Comparison of ENCODE assay signal across 18 cellular contexts in the genomic region with DNA sequence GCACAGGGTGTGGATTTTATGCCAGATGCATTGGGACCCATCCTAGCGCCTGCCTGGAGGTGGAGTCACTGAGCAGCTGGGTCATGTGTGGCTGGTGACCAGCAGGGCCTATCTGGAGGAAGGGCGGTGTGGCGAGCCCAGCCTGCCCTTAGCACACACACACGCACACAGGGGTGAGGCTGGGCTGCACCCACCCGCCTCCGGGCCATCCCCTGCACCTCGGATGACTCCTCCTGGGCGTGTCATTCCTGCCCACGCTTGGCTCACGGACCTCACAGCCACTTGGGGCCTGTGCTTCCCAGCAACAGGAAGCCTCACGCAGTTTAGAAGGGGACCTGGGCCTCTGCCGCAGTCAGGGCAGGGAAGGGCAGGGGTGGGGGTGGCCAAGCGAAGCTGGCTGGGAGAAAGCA. TPM values are rescaled to one million over a fixed set of nuclear protein-coding genes. Genes with fewer than 3 reads are reported as not detected.
DNase-seq lines count a peak whose midpoint lies in the region; ATAC-seq, FAIRE-seq and TF ChIP-seq lines count a peak whose summit lies in the region.
"Had no signal": no experiment of that assay in that cellular context is flagged by ENCODE, and none has a peak within 500 bp of the region (broad histone marks: within the 10 kb centered on the region; RNA-seq: fewer than 3 reads in every experiment).

No MANE protein-coding gene starts in this region.

- DNase-seq in HepG2 (ENCODE audit: low spot score) (no peak), right lobe of liver (no peak), heart right ventricle (peak; percentile 46 to 53), neuronal stem cell (ENCODE audit: low spot score) (no peak), NCI-H146 (lab: John Stamatoyannopoulos, UW) (no peak), GM19239 (ENCODE audit: insufficient read length, low spot score) (no peak), coronary artery (ENCODE audit: low spot score) (no peak)
- DNase-seq: ACHN; CD4-positive, alpha-beta memory T cell; cortex of kidney; HFFc6; IMR-90; NCI-H1092 treated with DMSO at 0.1 percent for 48 hours; nucleus accumbens; stimulated activated CD4-positive, alpha-beta T cell treated with anti-CD3 and anti-CD28 coated beads, Interleukin-12 subunit alpha, Interleukin-12 subunit beta, amount 100 ng/mL, for 4 hours had no signal

- H3K4me1 ChIP-seq in HepG2 (ENCODE audit: insufficient read depth, low read length) (no peaks in the 10 kb centered on the region; the same call in 1 of the 2 replicates), right lobe of liver (no peaks in the 10 kb centered on the region), heart right ventricle (peaks cover 0 to 17% (median 0%) of the 10 kb centered on the region in 9 donors), neuronal stem cell (ENCODE audit: control insufficient read depth in 2 of 2, insufficient read depth in 1 of 2, low read depth in 1 of 2, low read length in 2 of 2) (peaks cover 0 to 4% of the 10 kb centered on the region in 2 donors)

- no peak for TF ChIP-seq RAD21 in HepG2 (CRISPR knock-in tag; IDR thresholded peaks at IDR 0.05)

- 0% methylated on average over 1 of the region's 13 CpGs for WGBS in HepG2 (ENCODE audit: low lambda C conversion rate)
- WGBS in right lobe of liver (ENCODE audit: insufficient coverage, low coverage, low lambda C conversion rate, missing lambda C conversion rate) = 0% methylated on average over 1 of the region's 13 CpGs
- 39 to 44% methylated on average over 13 of the region's 13 CpGs for WGBS in heart right ventricle, 2 donors
- WGBS in neuronal stem cell (ENCODE audit: extremely low coverage in 2 of 2, insufficient read length in 2 of 2, insufficient replicate concordance in 1 of 2), 2 donors = no CpG with 5 or more reads among the region's 13 CpGs

- in situ Hi-C loops in HepG2 (cut with HindIII; ENCODE audit: extremely low pct_ligation_motif_present, low pct_unique_long_range_greater_than_20kb) = no loop called here

- TF ChIP-seq CTCF in HepG2 (CRISPR knock-in tag; IDR thresholded peaks at IDR 0.05) (no peak), right lobe of liver (IDR thresholded peaks at IDR 0.05) (no peak), heart right ventricle (IDR thresholded peaks at IDR 0.05) (no peak), coronary artery (IDR thresholded peaks at IDR 0.05) (no peak)

- TF ChIP-seq POLR2A in HepG2 (IDR thresholded peaks at IDR 0.05; ENCODE audit: insufficient read depth in 1 of 2, low read depth in 2 of 2, low read length in 2 of 2) = no peak
- no peak for TF ChIP-seq POLR2A in right lobe of liver (IDR thresholded peaks at IDR 0.05)

- ATAC-seq in HepG2 = peak; percentile 30; the same call in 2 of the 3 replicates
- ATAC-seq in right lobe of liver = no peak
- peak; percentile 32 to 84 (median 55) for ATAC-seq in heart right ventricle
- no peak for ATAC-seq in GM21515 (IDR thresholded peaks at IDR 0.05; ENCODE audit: unreplicated experiment)
- ATAC-seq: activated T-helper 17 cell treated with anti-CD3 and anti-CD28 coated beads, Interleukin-2, amount 50 U/mL, for 72 hours had no signal

- no peak overlapping the region for H3K4ac ChIP-seq in neuronal stem cell (ENCODE audit: low read length)

- H3K4me2 ChIP-seq in HepG2 (ENCODE audit: low read depth, low read length) (no peak overlapping the region), neuronal stem cell (ENCODE audit: insufficient read depth, low read length, poor library complexity, severe bottlenecking) (no peak overlapping the region)

- no peak overlapping the region for H2BK120ac ChIP-seq in neuronal stem cell (ENCODE audit: low read depth, low read length)

- peak overlapping the region; percentile 53 for H3K18ac ChIP-seq in neuronal stem cell (ENCODE audit: low read length)

- H3K27ac ChIP-seq in HepG2 (ENCODE audit: extremely low read length, insufficient read depth, low read length) (no peak overlapping the region), right lobe of liver (no peak overlapping the region), heart right ventricle (peak overlapping the region in 2 of 10 donors; percentile 21 to 47), neuronal stem cell (replicated peaks; ENCODE audit: low read length) (no peak overlapping the region), coronary artery (peak overlapping the region in 1 of 2 donors; percentile 16)

- no peak for FAIRE-seq in HepG2 (lab: Jason Lieb, UNC)
- no peak for FAIRE-seq in GM19239 (lab: Jason Lieb, UNC)
- FAIRE-seq: GM12892 had no signal

- H3K23ac ChIP-seq in neuronal stem cell (ENCODE audit: low read depth, low read length, poor library complexity) = no peak overlapping the region

- POLR2A ChIA-PET in HepG2 (lab: Yijun Ruan, JAX) = no interaction called here

- peak overlapping the region; percentile 67 for H2AK5ac ChIP-seq in neuronal stem cell (ENCODE audit: low read depth, low read length)

- H4K91ac ChIP-seq in neuronal stem cell (ENCODE audit: low read depth, low read length, poor library complexity) = no peak overlapping the region

- TF ChIP-seq EP300 in HepG2 (IDR thresholded peaks at IDR 0.05; ENCODE audit: low read depth in 2 of 2, low read length in 2 of 2) = no peak
- TF ChIP-seq EP300 in HepG2 (CRISPR knock-in tag; IDR thresholded peaks at IDR 0.05; ENCODE audit: borderline replicate concordance) = no peak

- CTCF ChIA-PET in HepG2 (lab: Yijun Ruan, JAX; ENCODE audit: low intra/inter-chr PET ratio, low total read pairs) = no interaction called here

- H3K79me1 ChIP-seq in neuronal stem cell (ENCODE audit: low read depth, low read length) = no peaks in the 10 kb centered on the region

- no peak overlapping the region for H2BK12ac ChIP-seq in neuronal stem cell (ENCODE audit: low read length)

- no peak overlapping the region for H3K4me3 ChIP-seq in HepG2 (replicated peaks in 1 of 3; ENCODE audit: insufficient read depth in 1 of 3, low read depth in 2 of 3, low read length in 3 of 3)
- no peak overlapping the region for H3K4me3 ChIP-seq in right lobe of liver
- no peak overlapping the region for H3K4me3 ChIP-seq in heart right ventricle
- no peak overlapping the region for H3K4me3 ChIP-seq in neuronal stem cell (ENCODE audit: low read length in 2 of 2)
- H3K4me3 ChIP-seq in coronary artery = no peak overlapping the region

- H3K79me2 ChIP-seq in HepG2 (ENCODE audit: insufficient read depth, low read length) = no peaks in the 10 kb centered on the region

- intact Hi-C loops in HepG2 (cut with micrococcal nuclease; ENCODE audit: unreplicated experiment) (no loop called here), right lobe of liver (cut with DNase I) (no loop called here), heart right ventricle (cut with DNase I) (no loop called here)

- H3K36me3 ChIP-seq in HepG2 (replicated peaks in 1 of 2; ENCODE audit: control insufficient read depth in 1 of 2, insufficient read depth in 2 of 2, low read length in 2 of 2) (no peaks in the 10 kb centered on the region), right lobe of liver (no peaks in the 10 kb centered on the region), heart right ventricle (no peaks in the 10 kb centered on the region), neuronal stem cell (replicated peaks in 1 of 2; ENCODE audit: control insufficient read depth in 2 of 2, insufficient read depth in 2 of 2, low read length in 2 of 2) (no peaks in the 10 kb centered on the region)

- H3K9ac ChIP-seq in HepG2 (ENCODE audit: insufficient read depth, low read depth, low read length) (no peak overlapping the region), neuronal stem cell (ENCODE audit: low read depth, low read length, poor library complexity) (peak overlapping the region; percentile 44)

- H4K8ac ChIP-seq in neuronal stem cell (ENCODE audit: low read depth, low read length) = no peak overlapping the region

- H2BK15ac ChIP-seq in neuronal stem cell (ENCODE audit: low read length) = no peak overlapping the region

- H3K14ac ChIP-seq in neuronal stem cell (ENCODE audit: low read length) = no peak overlapping the region

- no peak overlapping the region for H2BK5ac ChIP-seq in neuronal stem cell (ENCODE audit: low read length)

- no TSS peak for BruUV-seq in HepG2 (replicated peaks; lab: Mats Ljungman, UMichigan)

- H2AFZ ChIP-seq in HepG2 (ENCODE audit: low read length) (no peak overlapping the region), neuronal stem cell (ENCODE audit: low read length) (no peak overlapping the region)

- no peaks in the 10 kb centered on the region for H4K20me1 ChIP-seq in HepG2 (ENCODE audit: insufficient read depth, low read length)

- H3K27me3 ChIP-seq in HepG2 (ENCODE audit: control insufficient read depth in 1 of 2, insufficient read depth in 2 of 2, low read length in 2 of 2) = peaks cover 3 to 39% of the 10 kb centered on the region in 2 experiments
- no peaks in the 10 kb centered on the region for H3K27me3 ChIP-seq in right lobe of liver
- peaks cover 0 to 8% (median 2%) of the 10 kb centered on the region in 7 donors for H3K27me3 ChIP-seq in heart right ventricle
- H3K27me3 ChIP-seq in neuronal stem cell (ENCODE audit: control insufficient read depth in 3 of 3, insufficient read depth in 3 of 3, low read depth in 1 of 3, low read length in 3 of 3) = peaks cover 0 to 2% (median 0%) of the 10 kb centered on the region in 3 experiments

- peaks cover 6% of the 10 kb centered on the region; the same call in 1 of the 2 replicates for H3K9me3 ChIP-seq in HepG2 (ENCODE audit: low read length)
- no peaks in the 10 kb centered on the region for H3K9me3 ChIP-seq in right lobe of liver
- H3K9me3 ChIP-seq in heart right ventricle = peaks cover 0 to 10% (median 0%) of the 10 kb centered on the region in 11 donors
- peaks cover 0 to 2% of the 10 kb centered on the region in 2 donors for H3K9me3 ChIP-seq in neuronal stem cell (replicated peaks in 1 of 2; ENCODE audit: control insufficient read depth in 2 of 2, insufficient read depth in 1 of 2, low read depth in 1 of 2, low read length in 2 of 2)

RNA-seq across cellular contexts. Expression of a gene that starts 36.2 kb away (rescaled TPM):
- total RNA-seq in HepG2 (2016; rRNA removed; fragmentation: Illumina TruSeq; extraction: Trizol) (not detected in 2 replicates), right lobe of liver (not detected), heart right ventricle (under 1 TPM in 5 of 10 donors, not detected in 5; 0.07 to 0.24 (median 0.08) TPM)
- total RNA-seq in HepG2 (2016; cell fraction: cytosol; rRNA removed; fragmentation: Illumina TruSeq; extraction: Trizol; ENCODE audit: low read depth) = not detected in 2 replicates
- not detected in 2 replicates for total RNA-seq in HepG2 (2016; cell fraction: insoluble cytoplasmic fraction; rRNA removed; fragmentation: Illumina TruSeq; extraction: Trizol)
- not detected in 2 replicates for total RNA-seq in HepG2 (2016; cell fraction: membrane; rRNA removed; fragmentation: Illumina TruSeq; extraction: Trizol)
- not detected in 2 replicates for total RNA-seq in HepG2 (2016; cell fraction: nucleus; rRNA removed; fragmentation: Illumina TruSeq; extraction: Trizol)
- polyA plus RNA-seq in HepG2 (2011; rRNA removed) (not detected in 2 replicates), heart right ventricle (under 1 TPM; 0.04 to 0.07 TPM)
- polyA plus RNA-seq in HepG2 (2011; cell fraction: cytosol; rRNA removed) = not detected in 2 replicates
- not detected in 2 replicates for polyA plus RNA-seq in HepG2 (2011; cell fraction: nucleus; rRNA removed)
- not detected in 2 replicates for polyA plus RNA-seq in HepG2 (2012)
- polyA plus RNA-seq in HepG2 (2016; cell fraction: cytosol; fragmentation: Illumina TruSeq; extraction: Trizol; ENCODE audit: low read depth) = not detected in 2 replicates
- polyA plus RNA-seq in HepG2 (2016; cell fraction: insoluble cytoplasmic fraction; fragmentation: Illumina TruSeq; extraction: Trizol; ENCODE audit: low read depth) = not detected in 2 replicates
- polyA plus RNA-seq in HepG2 (2016; cell fraction: membrane; fragmentation: Illumina TruSeq; extraction: Trizol; ENCODE audit: low read depth) = not detected in 2 replicates
- not detected in 2 replicates for polyA plus RNA-seq in HepG2 (2016; cell fraction: nucleus; fragmentation: Illumina TruSeq; extraction: Trizol; ENCODE audit: insufficient read depth, low read depth)
- polyA minus RNA-seq in HepG2 (2011; rRNA and poly(A)+ RNA removed; ENCODE audit: low replicate concordance) = 16.3 TPM in 1 of 2 replicates, not detected in the other
- 0.18 and 0.20 TPM in 2 replicates for polyA minus RNA-seq in HepG2 (2011; cell fraction: cytosol; rRNA and poly(A)+ RNA removed)
- polyA minus RNA-seq in HepG2 (2011; cell fraction: nucleus; rRNA and poly(A)+ RNA removed) = 0.39 TPM in 1 of 2 replicates, not detected in the other
- polyA plus RNA-seq in neuronal stem cell (2013, experiment 1 of 2) = 0.38 TPM
- polyA plus RNA-seq in neuronal stem cell (2013, experiment 2 of 2) = 0.36 TPM
- total RNA-seq: activated T-helper 17 cell treated with anti-CD3 and anti-CD28 coated beads, Interleukin-2, amount 50 U/mL, for 72 hours; CD4-positive, alpha-beta memory T cell; HFFc6; IMR-90 had no signal
- polyA plus RNA-seq: CD4-positive, alpha-beta memory T cell; IMR-90 had no signal

Comparison
In these comparisons a context has a peak if more than half of its experiments do, and no peak if none do; other contexts are left out.
1. ATAC-seq: peak in HepG2 (single experiment) and heart right ventricle (8 of 8); none in right lobe of liver (0 of 4) and GM21515 (single experiment).
2. DNase-seq: peak in heart right ventricle (2 of 2); none in HepG2 (single experiment), right lobe of liver (0 of 3), neuronal stem cell (single experiment), NCI-H146 (single experiment), GM19239 (single experiment) and coronary artery (single experiment).